ENCODE assay signal across 24 cellular contexts in genomic region chr4:180521181-180521580, GRCh38.
"Had no signal": no experiment of that assay in that cellular context is flagged by ENCODE, and none has a peak within 500 bp of the region (broad histone marks: within the 10 kb centered on the region; RNA-seq: fewer than 3 reads in every experiment).

No MANE protein-coding gene starts in this region.

- H3K27me3 ChIP-seq: pancreas, tibial artery had no signal

- H3K4me3 ChIP-seq: pancreas, psoas muscle, tibial artery had no signal

- H3K27me3 Mint-ChIP-seq: activated B cell treated with CpG ODN at 0.5 μM for 24 hours; activated CD4-positive, alpha-beta memory T cell treated with anti-CD3 and anti-CD28 coated beads for 36 hours; activated CD4-positive, alpha-beta T cell treated with anti-CD3 and anti-CD28 coated beads for 36 hours; activated naive CD8-positive, alpha-beta T cell treated with anti-CD3 and anti-CD28 coated beads for 36 hours; memory B cell; stimulated activated naive CD8-positive, alpha-beta T cell treated with anti-CD3 and anti-CD28 coated beads, Interleukin-15, Interleukin-2, amounts not matched to agents 100 ng/mL and 50 ng/mL, for 24 hours had no signal

- DNase-seq: activated B cell treated with CpG ODN at 0.5 μM for 24 hours; activated CD4-positive, alpha-beta memory T cell treated with anti-CD3 and anti-CD28 coated beads for 36 hours; activated CD4-positive, alpha-beta T cell treated with anti-CD3 and anti-CD28 coated beads for 36 hours; activated naive CD4-positive, alpha-beta T cell treated with Interleukin-2 at 50 U/mL for 16 hours; activated naive CD8-positive, alpha-beta T cell treated with anti-CD3 and anti-CD28 coated beads for 36 hours; activated T-cell treated with anti-CD3 and anti-CD28 coated beads, Interleukin-2, amount 50 U/mL, for 48 hours; cerebellar nuclear complex; cortex of kidney; endodermal cell; glutamatergic neuron; hippocampal formation; left cardiac atrium; pancreas; psoas muscle; right cardiac atrium; stimulated activated CD4-positive, alpha-beta T cell treated with anti-CD3 and anti-CD28 coated beads, Interleukin-12 subunit alpha, Interleukin-12 subunit beta, amount 100 ng/mL, for 4 hours; substantia nigra; tibial artery had no signal

- H3K27ac ChIP-seq: epithelial cell of prostate, pancreas, psoas muscle, tibial artery had no signal

- H3K4me1 ChIP-seq: pancreas, psoas muscle, tibial artery had no signal

- H3K27ac Mint-ChIP-seq: activated B cell treated with CpG ODN at 0.5 μM for 24 hours; activated CD4-positive, alpha-beta memory T cell treated with anti-CD3 and anti-CD28 coated beads for 36 hours; activated CD4-positive, alpha-beta T cell treated with anti-CD3 and anti-CD28 coated beads for 36 hours; activated naive CD8-positive, alpha-beta T cell treated with anti-CD3 and anti-CD28 coated beads for 36 hours; endodermal cell; memory B cell; nephron; stimulated activated naive CD8-positive, alpha-beta T cell treated with anti-CD3 and anti-CD28 coated beads, Interleukin-15, Interleukin-2, amounts not matched to agents 100 ng/mL and 50 ng/mL, for 24 hours; T-helper 1 cell treated with Interleukin-12 subunit alpha and Interleukin-12 subunit beta and Interleukin-4 antibody, amounts not matched to agents 30 μg/mL and 1 μg/mL, for 36 hours had no signal

- H3K4me1 Mint-ChIP-seq: activated B cell treated with CpG ODN at 0.5 μM for 24 hours; activated CD4-positive, alpha-beta T cell treated with anti-CD3 and anti-CD28 coated beads for 36 hours; activated naive CD8-positive, alpha-beta T cell treated with anti-CD3 and anti-CD28 coated beads for 36 hours; endodermal cell; memory B cell had no signal

- H3K36me3 Mint-ChIP-seq: activated CD4-positive, alpha-beta memory T cell treated with anti-CD3 and anti-CD28 coated beads for 36 hours; activated naive CD8-positive, alpha-beta T cell treated with anti-CD3 and anti-CD28 coated beads for 36 hours; memory B cell had no signal

- FAIRE-seq: islet of Langerhans, pancreas had no signal

- H3K4me3 Mint-ChIP-seq: activated B cell treated with CpG ODN at 0.5 μM for 24 hours; activated CD4-positive, alpha-beta memory T cell treated with anti-CD3 and anti-CD28 coated beads for 36 hours; activated CD4-positive, alpha-beta T cell treated with anti-CD3 and anti-CD28 coated beads for 36 hours; activated naive CD8-positive, alpha-beta T cell treated with anti-CD3 and anti-CD28 coated beads for 36 hours; endodermal cell; memory B cell; nephron; stimulated activated naive CD8-positive, alpha-beta T cell treated with anti-CD3 and anti-CD28 coated beads, Interleukin-15, Interleukin-2, amounts not matched to agents 100 ng/mL and 50 ng/mL, for 24 hours; T-helper 1 cell treated with Interleukin-12 subunit alpha and Interleukin-12 subunit beta and Interleukin-4 antibody, amounts not matched to agents 30 μg/mL and 1 μg/mL, for 36 hours had no signal

- H3K9me3 Mint-ChIP-seq: activated B cell treated with CpG ODN at 0.5 μM for 24 hours; activated CD4-positive, alpha-beta memory T cell treated with anti-CD3 and anti-CD28 coated beads for 36 hours; activated naive CD8-positive, alpha-beta T cell treated with anti-CD3 and anti-CD28 coated beads for 36 hours; endodermal cell; memory B cell; nephron; T-helper 1 cell treated with Interleukin-12 subunit alpha and Interleukin-12 subunit beta and Interleukin-4 antibody, amounts not matched to agents 30 μg/mL and 1 μg/mL, for 36 hours had no signal

- ATAC-seq: activated CD4-positive, alpha-beta T cell treated with anti-CD3 and anti-CD28 coated beads for 36 hours; left cardiac atrium; pancreas; psoas muscle; right cardiac atrium had no signal
